In the genomic region with DNA sequence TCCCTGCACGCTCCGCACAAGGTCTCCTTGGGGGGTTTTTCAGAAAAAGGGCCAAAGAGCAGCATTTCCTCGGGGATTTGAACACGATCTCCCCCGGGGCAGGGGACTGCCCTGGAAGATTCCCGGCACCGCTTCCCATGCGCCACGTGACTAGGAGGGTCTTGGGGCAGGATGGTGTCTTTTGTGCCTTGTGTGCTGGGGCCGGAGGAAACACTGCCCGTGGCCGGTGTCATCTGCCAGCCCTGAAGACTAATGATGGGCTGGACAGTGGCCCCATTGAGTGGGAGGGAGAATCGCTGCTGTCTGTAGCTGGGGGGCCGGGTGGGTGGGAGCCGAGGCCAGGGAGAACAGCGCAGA, we compare ENCODE assay signal across 12 cellular contexts.
DNase-seq lines count a peak whose midpoint lies in the region; ATAC-seq and TF ChIP-seq lines count a peak whose summit lies in the region.
"Had no signal": no experiment of that assay in that cellular context is flagged by ENCODE, and none has a peak within 500 bp of the region (broad histone marks: within the 10 kb centered on the region; RNA-seq: fewer than 3 reads in every experiment).

No MANE protein-coding gene starts in this region.

- no peak overlapping the region for H3K4ac ChIP-seq in mesendoderm (ENCODE audit: low read depth, low read length)

- H3K4me2 ChIP-seq in fibroblast of lung (ENCODE audit: extremely low read depth, insufficient read depth, low read length) (no peak overlapping the region), mesendoderm (ENCODE audit: low read length) (no peak overlapping the region)
- H3K4me2 ChIP-seq: KMS-11 had no signal

- H3K4me1 Mint-ChIP-seq in activated CD8-positive, alpha-beta memory T cell treated with anti-CD3 and anti-CD28 coated beads, Interleukin-2, amount 10 ng/mL, durations not matched to agents 7 days and 5 days, result peaks cover 67% of the 10 kb centered on the region
- H3K4me1 Mint-ChIP-seq in activated B cell treated with CpG ODN at 0.5 μM for 24 hours, result peaks cover 88% of the 10 kb centered on the region
- peaks cover 78% of the 10 kb centered on the region for H3K4me1 Mint-ChIP-seq in stimulated activated memory B cell treated with anti-CD40 and anti-IgM and Interleukin-4, amounts not matched to agents 10 μg/mL and 1 μg/mL and 100 μg/mL, for 72 hours

- H3K23ac ChIP-seq in mesendoderm (ENCODE audit: low read length), result no peak overlapping the region

- H2AK5ac ChIP-seq in mesendoderm (ENCODE audit: low read length), result no peak overlapping the region

- H4K5ac ChIP-seq in mesendoderm (ENCODE audit: low read length), result no peak overlapping the region

- H3K36me3 ChIP-seq in fibroblast of lung (ENCODE audit: control insufficient read depth, insufficient read depth, low read length), result peaks cover 14% of the 10 kb centered on the region
- no peaks in the 10 kb centered on the region for H3K36me3 ChIP-seq in mesendoderm (ENCODE audit: control insufficient read depth, insufficient read depth, low read length)

- H3K27ac ChIP-seq in fibroblast of lung (ENCODE audit: insufficient read depth, low read length) (peak overlapping the region; percentile 53), mesendoderm (ENCODE audit: low read depth, low read length) (no peak overlapping the region)
- H3K27ac ChIP-seq: KMS-11 had no signal

- CTCF ChIA-PET in activated CD8-positive, alpha-beta memory T cell treated with anti-CD3 and anti-CD28 coated beads, Interleukin-2, amount 10 ng/mL, durations not matched to agents 7 days and 5 days (lab: Charles Lee), result interaction anchor here (3.1 kb wide), 1 partner anchor 25 kb away, joined by 16 read pairs; no protein-coding TSS in a partner anchor
- CTCF ChIA-PET in activated B cell treated with CpG ODN at 0.5 μM for 24 hours (lab: Charles Lee), result no interaction called here

- POLR2A ChIA-PET in activated B cell treated with CpG ODN at 0.5 μM for 24 hours (lab: Charles Lee), result no interaction called here

- H3K4me1 ChIP-seq in fibroblast of lung (ENCODE audit: control insufficient read depth, extremely low read depth, insufficient read depth, low read length) (peaks cover 38% of the 10 kb centered on the region), mesendoderm (ENCODE audit: control insufficient read depth, low read depth, low read length) (peaks cover 8% of the 10 kb centered on the region)

- H3K4me3 ChIP-seq in fibroblast of lung (replicated peaks in 1 of 4; ENCODE audit: control extremely low read depth in 1 of 4, insufficient read depth in 1 of 4, low read depth in 3 of 4, low read length in 4 of 4) (no peak overlapping the region), mesendoderm (ENCODE audit: low read length) (no peak overlapping the region)

- H3K9me3 ChIP-seq in fibroblast of lung (ENCODE audit: control insufficient read depth, insufficient read depth, low read depth, low read length), result no peaks in the 10 kb centered on the region

- H3K9ac ChIP-seq in fibroblast of lung (ENCODE audit: insufficient read depth, low read length), result peak overlapping the region; percentile 37
- H3K9ac ChIP-seq in mesendoderm (ENCODE audit: low read length), result no peak overlapping the region
- H3K9ac ChIP-seq: KMS-11 had no signal

- no peak overlapping the region for H3K18ac ChIP-seq in mesendoderm (ENCODE audit: low read length)

- peak overlapping the region; percentile 99 for H3K27ac Mint-ChIP-seq in activated CD8-positive, alpha-beta memory T cell treated with anti-CD3 and anti-CD28 coated beads, Interleukin-2, amount 10 ng/mL, durations not matched to agents 7 days and 5 days
- H3K27ac Mint-ChIP-seq in activated B cell treated with CpG ODN at 0.5 μM for 24 hours, result peak overlapping the region; percentile 99
- H3K27ac Mint-ChIP-seq in stimulated activated memory B cell treated with anti-CD40 and anti-IgM and Interleukin-4, amounts not matched to agents 10 μg/mL and 1 μg/mL and 100 μg/mL, for 72 hours, result peak overlapping the region; percentile 100

- ATAC-seq in activated CD8-positive, alpha-beta memory T cell treated with anti-CD3 and anti-CD28 coated beads, Interleukin-2, amount 10 ng/mL, durations not matched to agents 7 days and 5 days, result no peak
- ATAC-seq in activated B cell treated with CpG ODN at 0.5 μM for 24 hours (ENCODE audit: low read depth), result no peak
- ATAC-seq in stimulated activated memory B cell treated with anti-CD40 and anti-IgM and Interleukin-4, amounts not matched to agents 10 μg/mL and 1 μg/mL and 100 μg/mL, for 72 hours, result no peak

- H3K9me3 Mint-ChIP-seq in activated CD8-positive, alpha-beta memory T cell treated with anti-CD3 and anti-CD28 coated beads, Interleukin-2, amount 10 ng/mL, durations not matched to agents 7 days and 5 days (ENCODE audit: low read depth), result no peaks in the 10 kb centered on the region
- H3K9me3 Mint-ChIP-seq in activated B cell treated with CpG ODN at 0.5 μM for 24 hours, result no peaks in the 10 kb centered on the region
- no peaks in the 10 kb centered on the region for H3K9me3 Mint-ChIP-seq in stimulated activated memory B cell treated with anti-CD40 and anti-IgM and Interleukin-4, amounts not matched to agents 10 μg/mL and 1 μg/mL and 100 μg/mL, for 72 hours

- intact Hi-C loops in activated B cell treated with CpG ODN at 0.5 μM for 24 hours (cut with micrococcal nuclease), result no loop called here

- H2AFZ ChIP-seq in fibroblast of lung (ENCODE audit: low read length), result no peak overlapping the region

- TF ChIP-seq CTCF in activated B cell treated with CpG ODN at 0.5 μM for 24 hours (IDR thresholded peaks at IDR 0.05) (no peak), fibroblast of lung (conservative IDR thresholded peaks at IDR 0.05 in 1 of 2, IDR thresholded peaks at IDR 0.05 in 1 of 2; ENCODE audit: low read depth in 1 of 2, low read length in 2 of 2) (no peak)

- H3K36me3 Mint-ChIP-seq in activated CD8-positive, alpha-beta memory T cell treated with anti-CD3 and anti-CD28 coated beads, Interleukin-2, amount 10 ng/mL, durations not matched to agents 7 days and 5 days, result peaks cover 35% of the 10 kb centered on the region
- peaks cover 36% of the 10 kb centered on the region for H3K36me3 Mint-ChIP-seq in activated B cell treated with CpG ODN at 0.5 μM for 24 hours (ENCODE audit: low read depth)
- H3K36me3 Mint-ChIP-seq in stimulated activated memory B cell treated with anti-CD40 and anti-IgM and Interleukin-4, amounts not matched to agents 10 μg/mL and 1 μg/mL and 100 μg/mL, for 72 hours, result peaks cover 60% of the 10 kb centered on the region

- H3K27me3 ChIP-seq in fibroblast of lung (ENCODE audit: control insufficient read depth, insufficient read depth, low read length) (no peaks in the 10 kb centered on the region), mesendoderm (ENCODE audit: insufficient read depth, low read length, poor library complexity) (no peaks in the 10 kb centered on the region)

- H3K27me3 Mint-ChIP-seq in activated CD8-positive, alpha-beta memory T cell treated with anti-CD3 and anti-CD28 coated beads, Interleukin-2, amount 10 ng/mL, durations not matched to agents 7 days and 5 days, result no peaks in the 10 kb centered on the region
- no peaks in the 10 kb centered on the region for H3K27me3 Mint-ChIP-seq in activated B cell treated with CpG ODN at 0.5 μM for 24 hours
- no peaks in the 10 kb centered on the region for H3K27me3 Mint-ChIP-seq in stimulated activated memory B cell treated with anti-CD40 and anti-IgM and Interleukin-4, amounts not matched to agents 10 μg/mL and 1 μg/mL and 100 μg/mL, for 72 hours

- H3K56ac ChIP-seq in mesendoderm (ENCODE audit: low read length), result no peak overlapping the region

- H4K20me1 ChIP-seq in fibroblast of lung (ENCODE audit: control insufficient read depth, extremely low read depth, insufficient read depth, low read length), result peaks cover 3% of the 10 kb centered on the region

- no peak overlapping the region for H2BK120ac ChIP-seq in mesendoderm (ENCODE audit: low read depth, low read length)

- no peak overlapping the region for H4K8ac ChIP-seq in mesendoderm (ENCODE audit: low read depth, low read length)

- no peak overlapping the region for H2BK15ac ChIP-seq in mesendoderm (replicated peaks; ENCODE audit: low read depth)

- H3K79me1 ChIP-seq in mesendoderm (ENCODE audit: low read length), result peaks cover 32% of the 10 kb centered on the region

- no CpG with 5 or more reads among the region's 16 CpGs for WGBS in mesendoderm (ENCODE audit: extremely low coverage, insufficient coverage, low lambda C conversion rate)

- peak overlapping the region; percentile 86 for H3K4me3 Mint-ChIP-seq in activated CD8-positive, alpha-beta memory T cell treated with anti-CD3 and anti-CD28 coated beads, Interleukin-2, amount 10 ng/mL, durations not matched to agents 7 days and 5 days
- H3K4me3 Mint-ChIP-seq in activated B cell treated with CpG ODN at 0.5 μM for 24 hours, result peak overlapping the region; percentile 95
- peak overlapping the region; percentile 92 for H3K4me3 Mint-ChIP-seq in stimulated activated memory B cell treated with anti-CD40 and anti-IgM and Interleukin-4, amounts not matched to agents 10 μg/mL and 1 μg/mL and 100 μg/mL, for 72 hours

- no peak overlapping the region for H2BK5ac ChIP-seq in mesendoderm (ENCODE audit: low read length)

- peaks cover 99% of the 10 kb centered on the region for H3K79me2 ChIP-seq in fibroblast of lung (ENCODE audit: control insufficient read depth, insufficient read depth, low read length)
- peaks cover 74% of the 10 kb centered on the region for H3K79me2 ChIP-seq in mesendoderm (ENCODE audit: control insufficient read depth, insufficient read depth, low read length)

- no peak for DNase-seq in activated CD8-positive, alpha-beta memory T cell treated with anti-CD3 and anti-CD28 coated beads, Interleukin-2, amount 10 ng/mL, durations not matched to agents 7 days and 5 days
- DNase-seq in activated CD8-positive, alpha-beta memory T cell treated with anti-CD3 and anti-CD28 coated beads, Interleukin-2, amount 50 U/mL, for 48 hours, result no peak
- DNase-seq in activated B cell treated with CpG ODN at 0.5 μM for 24 hours, result no peak
- DNase-seq in fibroblast of lung (ENCODE audit: low read depth in 2 of 2), result no peak
- DNase-seq in mesendoderm, result no peak
- DNase-seq in ecto neural progenitor cell (ENCODE audit: low spot score), result no peak
- DNase-seq in OCI-M2 (lab: John Stamatoyannopoulos, UW; ENCODE audit: unreplicated experiment), result no peak
- DNase-seq: ACHN; activated CD4-positive, alpha-beta T cell treated with anti-CD3 and anti-CD28 coated beads, Interleukin-2, amount 50 U/mL, for 1 hour; kidney glomerular epithelial cell had no signal
